In the genomic region with DNA sequence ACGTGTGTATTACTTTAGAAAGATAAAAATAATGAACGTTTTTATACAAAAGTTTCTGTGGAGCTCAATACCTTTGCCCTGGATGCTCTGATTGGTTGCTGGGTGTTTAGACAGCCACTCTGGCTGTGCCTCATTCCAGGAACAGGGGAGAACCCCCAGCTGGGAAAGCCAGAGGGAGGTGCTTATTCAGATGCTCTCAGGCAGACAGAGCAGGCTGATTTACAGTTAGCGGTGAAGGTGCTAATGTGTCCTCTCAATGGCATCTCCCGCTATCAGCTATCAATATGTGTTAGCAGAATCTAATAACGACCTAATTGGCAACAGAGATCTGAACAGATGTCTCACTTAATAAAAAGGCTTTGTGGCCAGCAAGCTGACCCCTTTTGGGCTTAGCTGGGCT, we compare ENCODE assay signal across 27 cellular contexts.
"Had no signal": no experiment of that assay in that cellular context is flagged by ENCODE, and none has a peak within 500 bp of the region (broad histone marks: within the 10 kb centered on the region; RNA-seq: fewer than 3 reads in every experiment).

No MANE protein-coding gene starts in this region.

- H3K4me1 ChIP-seq: colonic mucosa had no signal

- H3K4me3 ChIP-seq: ascending aorta, cardiac muscle cell, colonic mucosa, dorsolateral prefrontal cortex, gastroesophageal sphincter, hepatocyte, tibial nerve had no signal

- H3K36me3 ChIP-seq: ascending aorta, cardiac muscle cell, colonic mucosa, gastroesophageal sphincter, tibial nerve had no signal

- H3K27ac ChIP-seq: cardiac muscle cell, colonic mucosa, gastroesophageal sphincter, hepatocyte had no signal

- ATAC-seq: gastroesophageal sphincter; left colon; naive thymus-derived CD4-positive, alpha-beta T cell; right cardiac atrium had no signal

- H3K27me3 ChIP-seq: ascending aorta, cardiac muscle cell, colonic mucosa, dorsolateral prefrontal cortex, gastroesophageal sphincter, hepatocyte, tibial nerve had no signal

- DNase-seq: activated CD4-positive, alpha-beta memory T cell treated with anti-CD3 and anti-CD28 coated beads for 36 hours; activated CD4-positive, alpha-beta T cell treated with anti-CD3 and anti-CD28 coated beads, Interleukin-2, amount 10 ng/mL, durations not matched to agents 24 days and 14 days; activated CD4-positive, CD25-positive, alpha-beta regulatory T cell treated with anti-CD3 and anti-CD28 coated beads, Interleukin-2, amount 50 U/mL, for 72 hours; activated CD8-positive, alpha-beta memory T cell treated with anti-CD3 and anti-CD28 coated beads, Interleukin-2, amount 50 U/mL, for 4 hours; activated effector memory CD4-positive, alpha-beta T cell treated with anti-CD3 and anti-CD28 coated beads, Interleukin-2, amount 50 U/mL, for 16 hours; activated naive CD4-positive, alpha-beta T cell treated with anti-CD3 and anti-CD28 coated beads, Interleukin-2, amount 10 ng/mL, durations not matched to agents 7 days and 5 days; activated naive CD8-positive, alpha-beta T cell treated with anti-CD3 and anti-CD28 coated beads, Interleukin-2, amount 10 ng/mL, durations not matched to agents 7 days and 5 days; activated T-cell treated with anti-CD3 and anti-CD28 coated beads, Interleukin-2, amount 50 U/mL, for 1 hour; cerebellar nuclear complex; colonic mucosa; dorsolateral prefrontal cortex; effector memory CD4-positive, alpha-beta T cell; erythroblast; kidney; left colon; midbrain; naive thymus-derived CD4-positive, alpha-beta T cell; occipital lobe; right cardiac atrium; stimulated activated CD4-positive, alpha-beta T cell treated with anti-CD3 and anti-CD28 coated beads, Interleukin-15, amount 100 ng/mL, for 24 hours; stimulated activated CD4-positive, alpha-beta T cell treated with anti-CD3 and anti-CD28 coated beads, Interleukin-2, amount 100 ng/mL, for 24 hours; stimulated activated naive CD4-positive, alpha-beta T cell had no signal

- H3K9me3 ChIP-seq: ascending aorta, colonic mucosa, gastroesophageal sphincter, tibial nerve had no signal
